ENCODE assay signal across 8 cellular contexts in genomic region chr2:193963472-193964119, GRCh38.
DNase-seq lines count a peak whose midpoint lies in the region; ATAC-seq and TF ChIP-seq lines count a peak whose summit lies in the region.

No MANE protein-coding gene starts in this region.

- CTCF ChIA-PET in activated naive CD4-positive, alpha-beta T cell treated with anti-CD3 and anti-CD28 coated beads for 36 hours (lab: Charles Lee): no interaction called here

- H3K4me3 ChIP-seq in Peyer's patch: no peak overlapping the region

- H3K9me3 Mint-ChIP-seq in activated naive CD4-positive, alpha-beta T cell treated with anti-CD3 and anti-CD28 coated beads for 36 hours: no peaks in the 10 kb centered on the region

- no peaks in the 10 kb centered on the region for H3K27me3 Mint-ChIP-seq in activated naive CD4-positive, alpha-beta T cell treated with anti-CD3 and anti-CD28 coated beads for 36 hours (ENCODE audit: low read depth)

- intact Hi-C loops in activated naive CD4-positive, alpha-beta T cell treated with anti-CD3 and anti-CD28 coated beads for 36 hours (cut with micrococcal nuclease): no loop called here

- no peaks in the 10 kb centered on the region for H3K4me1 ChIP-seq in Peyer's patch

- TF ChIP-seq POLR2A in Peyer's patch (IDR thresholded peaks at IDR 0.05): no peak

- in situ Hi-C loops in SK-MEL-5 (cut with HindIII; ENCODE audit: low pct_unique_long_range_greater_than_20kb, low sequenced_read_pairs): no loop called here

- H3K4me3 Mint-ChIP-seq in activated naive CD4-positive, alpha-beta T cell treated with anti-CD3 and anti-CD28 coated beads for 36 hours: no peak overlapping the region

- no peaks in the 10 kb centered on the region for H3K36me3 Mint-ChIP-seq in activated naive CD4-positive, alpha-beta T cell treated with anti-CD3 and anti-CD28 coated beads for 36 hours (ENCODE audit: low read depth)

- no peaks in the 10 kb centered on the region for H3K36me3 ChIP-seq in Peyer's patch

- H3K4me1 Mint-ChIP-seq in activated naive CD4-positive, alpha-beta T cell treated with anti-CD3 and anti-CD28 coated beads for 36 hours (ENCODE audit: low read depth): no peaks in the 10 kb centered on the region

- H3K27me3 ChIP-seq in Peyer's patch: no peaks in the 10 kb centered on the region

- no peak overlapping the region for H3K27ac ChIP-seq in Peyer's patch

- peak; percentile 4 for DNase-seq in activated naive CD4-positive, alpha-beta T cell treated with anti-CD3 and anti-CD28 coated beads for 36 hours
- no peak for DNase-seq in activated naive CD4-positive, alpha-beta T cell treated with Interleukin-2 at 50 U/mL for 16 hours
- DNase-seq in SK-MEL-5 (ENCODE audit: low read depth, low spot score): peak; percentile 57
- DNase-seq in inferior parietal cortex (ENCODE audit: extremely low spot score): peak; percentile 74
- DNase-seq in Peyer's patch: no peak
- no peak for DNase-seq in activated naive CD4-positive, alpha-beta T cell (lab: John Stamatoyannopoulos, UW)
- DNase-seq in NCI-H146 (lab: John Stamatoyannopoulos, UW): no peak

- ATAC-seq in HG03066 (IDR thresholded peaks at IDR 0.05; ENCODE audit: low read depth, unreplicated experiment): peak; percentile 48

- H3K27ac Mint-ChIP-seq in activated naive CD4-positive, alpha-beta T cell treated with anti-CD3 and anti-CD28 coated beads for 36 hours: no peak overlapping the region

- TF ChIP-seq CTCF in Peyer's patch (IDR thresholded peaks at IDR 0.05): peak in 1 of 6 experiments; percentile 20

- H3K9me3 ChIP-seq in Peyer's patch: no peaks in the 10 kb centered on the region

Comparison
In these comparisons a context has a peak if more than half of its experiments do, and no peak if none do; other contexts are left out.
1. DNase-seq: peak in activated naive CD4-positive, alpha-beta T cell treated with anti-CD3 and anti-CD28 coated beads for 36 hours (single experiment), SK-MEL-5 (single experiment) and inferior parietal cortex (single experiment); none in activated naive CD4-positive, alpha-beta T cell treated with Interleukin-2 at 50 U/mL for 16 hours (single experiment), Peyer's patch (0 of 3), activated naive CD4-positive, alpha-beta T cell (0 of 4) and NCI-H146 (single experiment).